8 cellular contexts compared by ENCODE assay signal in genomic region chr10:14837756-14838581, GRCh38. TPM values are rescaled to one million over a fixed set of nuclear protein-coding genes. Genes with fewer than 3 reads are reported as not detected.
DNase-seq lines count a peak whose midpoint lies in the region; ATAC-seq lines count a peak whose summit lies in the region.

TSS of gene CDNF (minus strand) at chr10:14838037. CDS start at chr10:14837946, 91 bp downstream.
TSS of gene HSPA14 (plus strand) at chr10:14838306. CDS start at chr10:14838403, 97 bp downstream.
A gene with protein sequence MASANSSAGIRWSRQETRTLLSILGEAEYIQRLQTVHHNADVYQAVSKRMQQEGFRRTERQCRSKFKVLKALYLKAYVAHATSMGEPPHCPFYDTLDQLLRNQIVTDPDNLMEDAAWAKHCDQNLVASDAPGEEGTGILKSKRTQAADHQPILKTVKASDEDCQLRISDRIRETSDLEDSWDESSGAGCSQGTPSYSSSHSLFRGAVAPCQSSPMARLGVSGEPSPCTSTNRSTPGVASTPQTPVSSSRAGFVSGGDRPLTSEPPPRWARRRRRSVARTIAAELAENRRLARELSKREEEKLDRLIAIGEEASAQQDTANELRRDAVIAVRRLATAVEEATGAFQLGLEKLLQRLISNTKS (plus strand): TSS chr10:14838306. CDS start chr10:14842285, 3,979 bp downstream.

- H3K9me3 Mint-ChIP-seq in immature natural killer cell = no peaks in the 10 kb centered on the region

- ATAC-seq in GM19023 (IDR thresholded peaks at IDR 0.05; ENCODE audit: unreplicated experiment) = peak; percentile 90
- ATAC-seq in HG03280 (IDR thresholded peaks at IDR 0.05; ENCODE audit: unreplicated experiment) = peak; percentile 94

- H3K4me1 Mint-ChIP-seq in immature natural killer cell = peaks cover 25 to 36% of the 10 kb centered on the region in 2 donors

- peak within 1 kb of the TSS; percentile 87 to 97 (median 97) for H3K4me3 Mint-ChIP-seq in immature natural killer cell

- peaks cover 6 to 9% (median 7%) of the 10 kb centered on the region in 3 donors for H3K27me3 Mint-ChIP-seq in immature natural killer cell (ENCODE audit: low read depth in 3 of 3)

- H3K27ac Mint-ChIP-seq in immature natural killer cell = peak within 1 kb of the TSS; percentile 94 to 99 (median 98)

- H3K36me3 Mint-ChIP-seq in immature natural killer cell = peaks cover 0 to 9% (median 7%) of the 10 kb centered on the region in 3 donors

- DNase-seq in AG08396 (ENCODE audit: low spot score) = peak; percentile 99
- peak; percentile 85 for DNase-seq in NCI-H345 treated with DMSO at 0.1 percent for 48 hours (lab: John Stamatoyannopoulos, UW; ENCODE audit: unreplicated experiment)
- peak; percentile 96 to 99 (median 98) for DNase-seq in activated CD4-positive, CD25-positive, alpha-beta regulatory T cell (lab: John Stamatoyannopoulos, UW)
- DNase-seq in central memory CD4-positive, alpha-beta T cell = peak; percentile 99
- peak; percentile 99 for DNase-seq in immature natural killer cell
- DNase-seq in smooth muscle cell of the brain vasculature (ENCODE audit: low read depth, low spot score) = peak; percentile 99

RNA-seq across cellular contexts. Expression of gene CDNF, which starts in this region (rescaled TPM):
- polyA plus RNA-seq in immature natural killer cell = 1 to 10 TPM in 1 of 3 donors, under 1 TPM in 1, not detected in 1; 0.58 to 1.3 TPM

RNA-seq across cellular contexts. Expression of gene HSPA14, which starts in this region (rescaled TPM):
- 10 to 100 TPM; 17.0 to 22.0 (median 19.0) TPM for polyA plus RNA-seq in immature natural killer cell

RNA-seq across cellular contexts. Expression of the third gene that starts in this region (rescaled TPM):
- 10 to 100 TPM; 10.1 to 21.3 (median 13.6) TPM for polyA plus RNA-seq in immature natural killer cell

Comparison
In these comparisons a context has a peak if more than half of its experiments do, and no peak if none do; other contexts are left out.
1. Peak in every context shown above with its lines: DNase-seq and ATAC-seq.